ENCODE assay signal across 8 cellular contexts in genomic region chr18:3129053-3129864, GRCh38.
DNase-seq lines count a peak whose midpoint lies in the region; ATAC-seq and TF ChIP-seq lines count a peak whose summit lies in the region.

No MANE protein-coding gene starts in this region.

- no peaks in the 10 kb centered on the region for H3K27me3 ChIP-seq in right lobe of liver

- 30% methylated on average over 15 of the region's 16 CpGs for WGBS in right lobe of liver (ENCODE audit: insufficient coverage, low coverage, low lambda C conversion rate, missing lambda C conversion rate)

- ATAC-seq in GM18520 (IDR thresholded peaks at IDR 0.05; ENCODE audit: unreplicated experiment) (peak; percentile 69), HG03064 (IDR thresholded peaks at IDR 0.05; ENCODE audit: low read depth, unreplicated experiment) (peak; percentile 69), right lobe of liver (peak; percentile 78 to 97 (median 97))

- CTCF ChIA-PET in AG04449 (lab: Yijun Ruan, JAX): interaction anchor here (0.7 to 5.7 kb wide), 46 partner anchors 9 to 360 kb away, joined by 3 to 83 read pairs (median 6); no protein-coding TSS in a partner anchor

- peaks cover 0 to 28% (median 10%) of the 10 kb centered on the region in 4 donors for H3K36me3 ChIP-seq in right lobe of liver

- no peaks in the 10 kb centered on the region for H3K9me3 ChIP-seq in right lobe of liver

- no peak for TF ChIP-seq POLR2A in right lobe of liver (IDR thresholded peaks at IDR 0.05)

- no peaks in the 10 kb centered on the region for H3K4me1 ChIP-seq in right lobe of liver

- peak; percentile 10 for DNase-seq in AG04449 (ENCODE audit: low read depth, low spot score)
- peak; percentile 88 for DNase-seq in NCI-H69 (lab: John Stamatoyannopoulos, UW)
- peak; percentile 80 for DNase-seq in activated CD4-positive, alpha-beta T cell treated with anti-CD3 and anti-CD28 coated beads, Interleukin-2, amount 50 U/mL, for 1 hour
- DNase-seq in dedifferentiated amniotic fluid mesenchymal stem cell (ENCODE audit: extremely low spot score): peak; percentile 75
- peak; percentile 76 to 82 (median 81) for DNase-seq in right lobe of liver
- peak; percentile 58 to 80 (median 69) for DNase-seq in stimulated activated CD4-positive, alpha-beta T cell treated with anti-CD3 and anti-CD28 coated beads, TNF-alpha, amount 100 ng/mL, for 24 hours (ENCODE audit: low read depth in 3 of 3)

- no peak overlapping the region for H3K27ac ChIP-seq in right lobe of liver

- H3K4me3 ChIP-seq in AG04449 (ENCODE audit: low read depth, low read length) (no peak overlapping the region), right lobe of liver (no peak overlapping the region)

- intact Hi-C loops in right lobe of liver (cut with DNase I): no loop called here

- peak; percentile 97 for TF ChIP-seq CTCF in AG04449 (IDR thresholded peaks at IDR 0.05; ENCODE audit: insufficient read depth, low read length, missing control alignments)
- peak; percentile 51 to 80 (median 67) for TF ChIP-seq CTCF in right lobe of liver (IDR thresholded peaks at IDR 0.05)

- POLR2A ChIA-PET in AG04449 (lab: Yijun Ruan, JAX): no interaction called here

Comparison
In these comparisons a context has a peak if more than half of its experiments do, and no peak if none do; other contexts are left out.
1. DNase-seq: peak in every context shown above with its lines; median percentile 88 in NCI-H69; 81 in right lobe of liver; 80 in activated CD4-positive, alpha-beta T cell treated with anti-CD3 and anti-CD28 coated beads, Interleukin-2, amount 50 U/mL, for 1 hour; 75 in dedifferentiated amniotic fluid mesenchymal stem cell; 69 in stimulated activated CD4-positive, alpha-beta T cell treated with anti-CD3 and anti-CD28 coated beads, TNF-alpha, amount 100 ng/mL, for 24 hours; 10 in AG04449.